In the genomic region with DNA sequence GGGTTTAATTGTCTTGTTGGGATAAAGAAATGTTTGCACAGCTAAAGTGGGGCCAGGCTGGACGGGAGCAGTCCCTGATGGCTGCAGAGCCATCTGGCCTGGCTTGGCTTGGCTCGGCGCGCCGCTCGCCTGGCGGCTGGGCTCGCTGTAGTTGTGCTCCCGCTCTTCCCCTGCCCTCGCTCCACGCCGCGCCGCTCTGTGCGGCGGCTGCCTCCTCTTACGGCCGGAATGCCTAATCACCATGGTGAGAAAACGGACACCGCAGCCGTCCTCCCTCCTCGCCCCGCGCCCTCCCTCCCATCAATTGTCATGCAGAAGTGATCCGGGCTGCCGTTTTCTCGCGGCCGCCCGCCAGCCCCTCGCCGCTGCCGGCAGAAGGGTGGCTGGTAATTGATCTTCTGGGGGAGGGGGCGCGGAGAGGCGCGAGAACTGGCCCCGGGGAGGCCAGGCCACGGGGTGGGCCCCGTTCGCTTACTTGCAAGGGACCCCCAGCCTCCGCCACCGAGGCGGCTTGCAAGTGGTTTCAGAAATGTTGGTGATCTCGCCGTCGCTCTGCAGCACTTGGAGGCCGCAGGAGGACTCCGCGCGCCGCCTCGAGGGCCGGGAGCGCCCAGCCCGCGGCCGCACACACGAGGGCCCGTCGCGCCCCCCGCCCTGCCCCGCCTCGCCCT, we compare ENCODE assay signal across 8 cellular contexts. TPM values are rescaled to one million over a fixed set of nuclear protein-coding genes. Genes with fewer than 3 reads are reported as not detected.
DNase-seq lines count a peak whose midpoint lies in the region; ATAC-seq and TF ChIP-seq lines count a peak whose summit lies in the region.

No MANE protein-coding gene starts in this region.

- no peaks in the 10 kb centered on the region for H3K9me3 Mint-ChIP-seq in natural killer cell treated with Interleukin-12 subunit alpha and Interleukin-12 subunit beta and Interleukin-15 and Interleukin-18, amount 100 ng/mL, for 72 hours
- no peaks in the 10 kb centered on the region for H3K9me3 Mint-ChIP-seq in T-helper 2 cell treated with Interferon-gamma antibody and Interleukin-4, amounts not matched to agents 5 μg/mL and 100 μg/mL, for 36 hours

- H3K27ac Mint-ChIP-seq in natural killer cell treated with Interleukin-12 subunit alpha and Interleukin-12 subunit beta and Interleukin-15 and Interleukin-18, amount 100 ng/mL, for 72 hours: no peak overlapping the region
- H3K27ac Mint-ChIP-seq in T-helper 2 cell treated with Interferon-gamma antibody and Interleukin-4, amounts not matched to agents 5 μg/mL and 100 μg/mL, for 36 hours: no peak overlapping the region

- no peaks in the 10 kb centered on the region for H3K36me3 ChIP-seq in PC-9 (ENCODE audit: low read depth)

- no peaks in the 10 kb centered on the region for H3K27me3 ChIP-seq in PC-9 (ENCODE audit: insufficient read depth, low read depth)

- CTCF ChIA-PET in PC-9 (lab: Charles Lee): no interaction called here

- intact Hi-C loops in PC-9 (cut with micrococcal nuclease; ENCODE audit: unreplicated experiment): no loop called here

- H4K20me1 ChIP-seq in PC-9 (ENCODE audit: insufficient read depth): no peaks in the 10 kb centered on the region

- H2AFZ ChIP-seq in PC-9: no peak overlapping the region

- BruUV-seq in PC-9 (replicated peaks; lab: Mats Ljungman, UMichigan): no TSS peak

- ATAC-seq in esophagus mucosa (peak; percentile 23), HG03457 (IDR thresholded peaks at IDR 0.05; ENCODE audit: unreplicated experiment) (no peak)
- peak; percentile 56 to 62 for ATAC-seq in natural killer cell treated with Interleukin-12 subunit alpha and Interleukin-12 subunit beta and Interleukin-15 and Interleukin-18, amount 100 ng/mL, for 72 hours

- H3K9me2 ChIP-seq in PC-9 (ENCODE audit: insufficient read depth): no peaks in the 10 kb centered on the region; the same call in 1 of the 2 replicates

- H3K27ac ChIP-seq in PC-9: no peak overlapping the region

- H3K36me3 Mint-ChIP-seq in natural killer cell treated with Interleukin-12 subunit alpha and Interleukin-12 subunit beta and Interleukin-15 and Interleukin-18, amount 100 ng/mL, for 72 hours: no peaks in the 10 kb centered on the region
- no peaks in the 10 kb centered on the region for H3K36me3 Mint-ChIP-seq in T-helper 2 cell treated with Interferon-gamma antibody and Interleukin-4, amounts not matched to agents 5 μg/mL and 100 μg/mL, for 36 hours (ENCODE audit: low read depth)

- H3K4me2 ChIP-seq in PC-9: no peak overlapping the region

- no peaks in the 10 kb centered on the region for H3K79me2 ChIP-seq in PC-9 (ENCODE audit: low read depth)

- H3K4me1 ChIP-seq in PC-9 (replicated peaks; ENCODE audit: insufficient read depth): no peaks in the 10 kb centered on the region

- no peak overlapping the region for H3K4me3 ChIP-seq in PC-9

- H3K4me3 Mint-ChIP-seq in natural killer cell treated with Interleukin-12 subunit alpha and Interleukin-12 subunit beta and Interleukin-15 and Interleukin-18, amount 100 ng/mL, for 72 hours: peak overlapping the region; percentile 20
- no peak overlapping the region for H3K4me3 Mint-ChIP-seq in T-helper 2 cell treated with Interferon-gamma antibody and Interleukin-4, amounts not matched to agents 5 μg/mL and 100 μg/mL, for 36 hours

- peaks cover 27 to 39% of the 10 kb centered on the region in 2 donors for H3K27me3 Mint-ChIP-seq in natural killer cell treated with Interleukin-12 subunit alpha and Interleukin-12 subunit beta and Interleukin-15 and Interleukin-18, amount 100 ng/mL, for 72 hours
- H3K27me3 Mint-ChIP-seq in T-helper 2 cell treated with Interferon-gamma antibody and Interleukin-4, amounts not matched to agents 5 μg/mL and 100 μg/mL, for 36 hours (ENCODE audit: low read depth): peaks cover 62% of the 10 kb centered on the region

- peak; percentile 6 for DNase-seq in NCI-H1436 (lab: John Stamatoyannopoulos, UW)
- DNase-seq in NCI-H1436 treated with DMSO at 0.1 percent for 48 hours (lab: John Stamatoyannopoulos, UW): no peak
- peak; percentile 71 for DNase-seq in NCI-H774 (lab: John Stamatoyannopoulos, UW)
- no peak for DNase-seq in natural killer cell treated with Interleukin-12 subunit alpha and Interleukin-12 subunit beta and Interleukin-15 and Interleukin-18, amount 100 ng/mL, for 72 hours (ENCODE audit: low spot score)
- DNase-seq in T-helper 2 cell treated with Interferon-gamma antibody and Interleukin-4, amounts not matched to agents 5 μg/mL and 100 μg/mL, for 36 hours (ENCODE audit: low spot score): no peak
- DNase-seq in PC-9: no peak

- H3K4me1 Mint-ChIP-seq in natural killer cell treated with Interleukin-12 subunit alpha and Interleukin-12 subunit beta and Interleukin-15 and Interleukin-18, amount 100 ng/mL, for 72 hours (ENCODE audit: low read depth in 2 of 2): no peaks in the 10 kb centered on the region
- H3K4me1 Mint-ChIP-seq in T-helper 2 cell treated with Interferon-gamma antibody and Interleukin-4, amounts not matched to agents 5 μg/mL and 100 μg/mL, for 36 hours (ENCODE audit: low read depth): no peaks in the 10 kb centered on the region

- H3K9me3 ChIP-seq in PC-9 (ENCODE audit: insufficient read depth, low read depth): no peaks in the 10 kb centered on the region

- H3F3A ChIP-seq in PC-9 (ENCODE audit: insufficient read depth, low read depth): no peaks in the 10 kb centered on the region

- no peak for TF ChIP-seq CTCF in PC-9 (conservative IDR thresholded peaks at IDR 0.05)

- POLR2A ChIA-PET in PC-9 (lab: Charles Lee; ENCODE audit: unreplicated experiment): no interaction called here

RNA-seq across cellular contexts. Expression of gene RNF220, which starts 12.4 kb away (rescaled TPM):
- total RNA-seq in esophagus mucosa (29.4 TPM), PC-9 (2021) (82.9 and 86.3 TPM in 2 replicates)
- 10 to 100 TPM; 66.0 to 71.2 TPM for total RNA-seq in natural killer cell treated with Interleukin-12 subunit alpha and Interleukin-12 subunit beta and Interleukin-15 and Interleukin-18, amount 100 ng/mL, for 72 hours

Comparison
In these comparisons a context has a peak if more than half of its experiments do, and no peak if none do; other contexts are left out.
1. DNase-seq: peak in NCI-H1436 (single experiment) and NCI-H774 (single experiment); none in NCI-H1436 treated with DMSO at 0.1 percent for 48 hours (single experiment), natural killer cell treated with Interleukin-12 subunit alpha and Interleukin-12 subunit beta and Interleukin-15 and Interleukin-18, amount 100 ng/mL, for 72 hours (single experiment), T-helper 2 cell treated with Interferon-gamma antibody and Interleukin-4, amounts not matched to agents 5 μg/mL and 100 μg/mL, for 36 hours (single experiment) and PC-9 (0 of 2).